In the genomic region with DNA sequence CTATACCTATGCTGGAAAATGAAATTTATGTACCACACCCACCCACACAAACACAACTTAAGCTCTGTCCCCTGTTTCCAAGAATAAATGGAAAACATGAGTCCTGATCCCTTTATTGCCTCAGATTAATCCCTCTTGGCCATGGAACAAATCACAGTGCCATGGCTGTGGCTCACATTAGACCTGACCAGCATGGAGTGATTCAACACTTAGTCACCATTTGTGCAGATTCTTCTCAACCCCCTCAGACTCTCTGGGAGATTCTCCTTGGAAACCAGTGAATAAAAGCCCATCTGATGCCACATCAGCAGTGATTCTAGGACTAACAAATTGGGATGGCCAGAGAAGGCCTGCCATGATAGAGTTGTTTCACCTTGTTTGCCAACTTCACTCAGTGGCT, we compare ENCODE assay signal across 16 cellular contexts.
DNase-seq lines count a peak whose midpoint lies in the region; ATAC-seq and TF ChIP-seq lines count a peak whose summit lies in the region.
"Had no signal": no experiment of that assay in that cellular context is flagged by ENCODE, and none has a peak within 500 bp of the region (broad histone marks: within the 10 kb centered on the region; RNA-seq: fewer than 3 reads in every experiment).

No MANE protein-coding gene starts in this region.

- ATAC-seq in activated T-helper 17 cell treated with anti-CD3 and anti-CD28 coated beads, Interleukin-2, amount 50 U/mL, for 72 hours (replicated peaks) = no peak
- ATAC-seq in naive thymus-derived CD8-positive, alpha-beta T cell = no peak
- ATAC-seq in HG02938 (IDR thresholded peaks at IDR 0.05; ENCODE audit: unreplicated experiment) = no peak
- ATAC-seq: stimulated activated memory B cell treated with anti-CD40 and anti-IgM and Interleukin-4, amounts not matched to agents 10 μg/mL and 1 μg/mL and 100 μg/mL, for 72 hours had no signal

- intact Hi-C loops in posterior cingulate gyrus (cut with DNase I) = no loop called here

- CTCF ChIA-PET in BJ (lab: Yijun Ruan, JAX) = interaction anchor here (0.8 to 1.2 kb wide), 2 partner anchors 17 to 151 kb away, joined by 3 read pairs; no protein-coding TSS in a partner anchor

- H3K9me3 Mint-ChIP-seq in activated T-helper 17 cell treated with anti-CD3 and anti-CD28 coated beads, Interleukin-2, amount 50 U/mL, for 72 hours = peaks cover 15% of the 10 kb centered on the region
- H3K9me3 Mint-ChIP-seq in naive thymus-derived CD8-positive, alpha-beta T cell = peaks cover 9 to 39% (median 24%) of the 10 kb centered on the region in 9 donors

- TF ChIP-seq CTCF in BJ (IDR thresholded peaks at IDR 0.05; ENCODE audit: insufficient read depth, low read depth, low read length) = no peak

- H3K27me3 ChIP-seq in BJ (ENCODE audit: control insufficient read depth, insufficient read depth, low read length) = no peaks in the 10 kb centered on the region
- no peaks in the 10 kb centered on the region for H3K27me3 ChIP-seq in MG63
- H3K27me3 ChIP-seq: hepatocyte, pancreas had no signal

- no peak overlapping the region for H3K4me3 Mint-ChIP-seq in activated T-helper 17 cell treated with anti-CD3 and anti-CD28 coated beads, Interleukin-2, amount 50 U/mL, for 72 hours
- no peak overlapping the region for H3K4me3 Mint-ChIP-seq in naive thymus-derived CD8-positive, alpha-beta T cell
- H3K4me3 Mint-ChIP-seq: activated naive CD8-positive, alpha-beta T cell treated with anti-CD3 and anti-CD28 coated beads, Interleukin-2, amount 10 ng/mL, durations not matched to agents 7 days and 5 days; CD4-positive, alpha-beta memory T cell; stimulated activated memory B cell treated with anti-CD40 and anti-IgM and Interleukin-4, amounts not matched to agents 10 μg/mL and 1 μg/mL and 100 μg/mL, for 72 hours had no signal

- no peaks in the 10 kb centered on the region for H3K36me3 Mint-ChIP-seq in activated T-helper 17 cell treated with anti-CD3 and anti-CD28 coated beads, Interleukin-2, amount 50 U/mL, for 72 hours (ENCODE audit: low read depth)
- H3K36me3 Mint-ChIP-seq in naive thymus-derived CD8-positive, alpha-beta T cell = peaks cover 0 to 28% (median 0%) of the 10 kb centered on the region in 3 donors
- H3K36me3 Mint-ChIP-seq: activated naive CD8-positive, alpha-beta T cell treated with anti-CD3 and anti-CD28 coated beads, Interleukin-2, amount 10 ng/mL, durations not matched to agents 7 days and 5 days; CD4-positive, alpha-beta memory T cell; stimulated activated memory B cell treated with anti-CD40 and anti-IgM and Interleukin-4, amounts not matched to agents 10 μg/mL and 1 μg/mL and 100 μg/mL, for 72 hours had no signal

- POLR2A ChIA-PET in BJ (lab: Charles Lee) = no interaction called here
- POLR2A ChIA-PET in naive thymus-derived CD8-positive, alpha-beta T cell (lab: Charles Lee) = no interaction called here

- peaks cover 4% of the 10 kb centered on the region for H3K27me3 Mint-ChIP-seq in activated T-helper 17 cell treated with anti-CD3 and anti-CD28 coated beads, Interleukin-2, amount 50 U/mL, for 72 hours
- H3K27me3 Mint-ChIP-seq in naive thymus-derived CD8-positive, alpha-beta T cell = peaks cover 3 to 26% (median 11%) of the 10 kb centered on the region in 5 donors
- H3K27me3 Mint-ChIP-seq: activated naive CD8-positive, alpha-beta T cell treated with anti-CD3 and anti-CD28 coated beads, Interleukin-2, amount 10 ng/mL, durations not matched to agents 7 days and 5 days; stimulated activated memory B cell treated with anti-CD40 and anti-IgM and Interleukin-4, amounts not matched to agents 10 μg/mL and 1 μg/mL and 100 μg/mL, for 72 hours had no signal

- no peaks in the 10 kb centered on the region for H3K4me1 Mint-ChIP-seq in activated T-helper 17 cell treated with anti-CD3 and anti-CD28 coated beads, Interleukin-2, amount 50 U/mL, for 72 hours
- no peaks in the 10 kb centered on the region for H3K4me1 Mint-ChIP-seq in naive thymus-derived CD8-positive, alpha-beta T cell
- H3K4me1 Mint-ChIP-seq: activated naive CD8-positive, alpha-beta T cell treated with anti-CD3 and anti-CD28 coated beads, Interleukin-2, amount 10 ng/mL, durations not matched to agents 7 days and 5 days; CD4-positive, alpha-beta memory T cell; stimulated activated memory B cell treated with anti-CD40 and anti-IgM and Interleukin-4, amounts not matched to agents 10 μg/mL and 1 μg/mL and 100 μg/mL, for 72 hours had no signal

- DNase-seq in BJ (ENCODE audit: low read depth) (peak; percentile 95), MG63 (peak; percentile 87), dedifferentiated amniotic fluid mesenchymal stem cell (ENCODE audit: extremely low spot score) (peak; percentile 84), non-pigmented ciliary epithelial cell (ENCODE audit: low read depth) (peak; percentile 94), posterior cingulate gyrus (no peak)
- no peak for DNase-seq in naive thymus-derived CD8-positive, alpha-beta T cell
- DNase-seq: activated naive CD8-positive, alpha-beta T cell treated with anti-CD3 and anti-CD28 coated beads, Interleukin-2, amount 10 ng/mL, durations not matched to agents 7 days and 5 days; CD4-positive, alpha-beta memory T cell; NCI-H1417; NCI-H524 treated with DMSO at 0.1 percent for 48 hours; pancreas; stimulated activated CD4-positive, alpha-beta T cell treated with anti-CD3 and anti-CD28 coated beads, Interleukin-2, amount 100 ng/mL, for 24 hours had no signal

- no peaks in the 10 kb centered on the region for H3K36me3 ChIP-seq in BJ (ENCODE audit: control insufficient read depth, insufficient read depth, low read length)
- no peaks in the 10 kb centered on the region for H3K36me3 ChIP-seq in MG63
- H3K36me3 ChIP-seq: pancreas had no signal

- H3K4me3 ChIP-seq in BJ (ENCODE audit: low read depth, low read length) (no peak overlapping the region), MG63 (no peak overlapping the region)
- H3K4me3 ChIP-seq: hepatocyte, pancreas had no signal

- H3K27ac Mint-ChIP-seq in activated T-helper 17 cell treated with anti-CD3 and anti-CD28 coated beads, Interleukin-2, amount 50 U/mL, for 72 hours = no peak overlapping the region
- H3K27ac Mint-ChIP-seq in naive thymus-derived CD8-positive, alpha-beta T cell = no peak overlapping the region
- H3K27ac Mint-ChIP-seq: activated naive CD8-positive, alpha-beta T cell treated with anti-CD3 and anti-CD28 coated beads, Interleukin-2, amount 10 ng/mL, durations not matched to agents 7 days and 5 days; CD4-positive, alpha-beta memory T cell; stimulated activated memory B cell treated with anti-CD40 and anti-IgM and Interleukin-4, amounts not matched to agents 10 μg/mL and 1 μg/mL and 100 μg/mL, for 72 hours had no signal

- peaks cover 12% of the 10 kb centered on the region for H3K9me3 ChIP-seq in MG63
- H3K9me3 ChIP-seq: pancreas had no signal

Comparison
In these comparisons a context has a peak if more than half of its experiments do, and no peak if none do; other contexts are left out.
1. DNase-seq: peak in BJ (single experiment), MG63 (single experiment), dedifferentiated amniotic fluid mesenchymal stem cell (single experiment) and non-pigmented ciliary epithelial cell (single experiment); none in naive thymus-derived CD8-positive, alpha-beta T cell (0 of 10) and posterior cingulate gyrus (0 of 10).